In the genomic region with DNA sequence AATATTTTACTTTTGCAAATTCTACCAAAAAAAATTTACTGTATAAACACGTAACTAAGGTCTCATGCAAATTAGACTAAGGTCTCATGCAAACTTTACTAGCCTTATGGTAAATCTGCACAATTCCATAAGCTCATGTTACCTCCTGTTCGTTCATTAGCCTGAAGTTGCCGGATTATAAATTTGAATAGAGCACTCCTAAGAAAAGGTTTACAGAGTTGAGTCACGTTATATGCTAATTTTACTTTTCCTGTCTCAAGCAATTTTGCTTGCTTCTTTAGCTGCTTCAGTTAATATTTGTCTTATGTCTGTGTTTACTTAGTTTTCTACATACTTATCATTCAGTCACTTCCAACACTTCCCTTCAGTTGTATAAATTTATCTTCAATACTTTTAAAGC, we compare ENCODE assay signal across 22 cellular contexts.
"Had no signal": no experiment of that assay in that cellular context is flagged by ENCODE, and none has a peak within 500 bp of the region (broad histone marks: within the 10 kb centered on the region; RNA-seq: fewer than 3 reads in every experiment).

No MANE protein-coding gene starts in this region.

- H3K36me3 Mint-ChIP-seq: memory B cell, naive B cell had no signal

- H3K27me3 Mint-ChIP-seq: effector memory CD8-positive, alpha-beta T cell; memory B cell; naive B cell; natural killer cell treated with Interleukin-12 subunit alpha and Interleukin-12 subunit beta and Interleukin-15 and Interleukin-18, amount 100 ng/mL, for 72 hours; progenitor cell of endocrine pancreas had no signal

- DNase-seq: cortex of kidney; effector memory CD8-positive, alpha-beta T cell; left ventricle myocardium superior; lower lobe of right lung; mucosa of descending colon; naive B cell; pancreas; right lobe of liver; small intestine; stimulated activated CD4-positive, alpha-beta T cell treated with anti-CD3 and anti-CD28 coated beads, Interleukin-1b, Interleukin-23, amount 100 ng/mL, for 48 hours; stimulated activated CD4-positive, alpha-beta T cell treated with anti-CD3 and anti-CD28 coated beads, Interleukin-4, amount 100 ng/mL, for 1 hour; stimulated activated CD8-positive, alpha-beta memory T cell treated with anti-CD3 and anti-CD28 coated beads, Interleukin-4, amount 100 ng/mL, for 48 hours; stimulated activated naive CD4-positive, alpha-beta T cell treated with Interleukin-2 at 50 U/mL for 16 hours; stomach; upper lobe of left lung had no signal

- H3K27ac ChIP-seq: lower lobe of right lung, neutrophil, pancreas, right lobe of liver, stomach, thoracic aorta, tibial nerve, upper lobe of left lung had no signal

- H3K9me3 ChIP-seq: lower lobe of right lung, neutrophil, pancreas, right lobe of liver, thoracic aorta had no signal

- H3K9me3 Mint-ChIP-seq: natural killer cell treated with Interleukin-12 subunit alpha and Interleukin-12 subunit beta and Interleukin-15 and Interleukin-18, amount 100 ng/mL, for 72 hours had no signal

- H3K4me1 Mint-ChIP-seq: memory B cell, naive B cell, neural crest cell had no signal

- H3K27me3 ChIP-seq: neutrophil, pancreas, right lobe of liver, stomach, tibial nerve, upper lobe of left lung had no signal

- H3K4me1 ChIP-seq: lower lobe of right lung, pancreas, right lobe of liver, stomach, tibial nerve, upper lobe of left lung had no signal

- ATAC-seq: effector memory CD8-positive, alpha-beta T cell; left ventricle myocardium superior; lower lobe of right lung; mucosa of descending colon; natural killer cell treated with Interleukin-12 subunit alpha and Interleukin-12 subunit beta and Interleukin-15 and Interleukin-18, amount 100 ng/mL, for 72 hours; pancreas; right lobe of liver had no signal

- H3K4me3 ChIP-seq: lower lobe of right lung, mucosa of descending colon, pancreas, right lobe of liver, stomach, thoracic aorta, tibial nerve, upper lobe of left lung had no signal

- H3K4me3 Mint-ChIP-seq: effector memory CD8-positive, alpha-beta T cell; memory B cell; naive B cell; natural killer cell treated with Interleukin-12 subunit alpha and Interleukin-12 subunit beta and Interleukin-15 and Interleukin-18, amount 100 ng/mL, for 72 hours; neural crest cell had no signal

- H3K36me3 ChIP-seq: lower lobe of right lung, neutrophil, pancreas, right lobe of liver, stomach, thoracic aorta, tibial nerve, upper lobe of left lung had no signal

- H3K27ac Mint-ChIP-seq: effector memory CD8-positive, alpha-beta T cell; memory B cell; naive B cell; natural killer cell treated with Interleukin-12 subunit alpha and Interleukin-12 subunit beta and Interleukin-15 and Interleukin-18, amount 100 ng/mL, for 72 hours; progenitor cell of endocrine pancreas had no signal
